21 cellular contexts compared by ENCODE assay signal in the genomic region with DNA sequence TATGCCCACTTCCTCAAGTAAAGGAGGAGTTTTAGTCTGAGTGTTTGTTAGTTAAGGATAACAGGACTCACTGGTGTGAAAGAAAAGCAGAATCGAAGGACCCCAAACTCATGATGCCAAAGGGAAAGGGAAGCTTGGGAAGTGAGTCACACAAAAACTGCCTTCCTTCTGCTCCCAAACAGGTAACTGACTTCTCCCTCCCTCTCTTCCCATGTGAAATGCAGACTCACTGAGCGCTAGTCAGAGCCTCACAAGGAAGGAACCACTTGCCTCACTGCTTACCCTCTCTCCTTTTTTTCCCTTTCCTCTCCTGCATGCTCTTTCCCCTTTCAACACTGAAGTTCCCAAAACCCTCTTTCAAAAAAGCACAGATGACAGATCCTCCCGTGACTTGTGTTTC. TPM values are rescaled to one million over a fixed set of nuclear protein-coding genes. Genes with fewer than 3 reads are reported as not detected.
DNase-seq lines count a peak whose midpoint lies in the region; ATAC-seq and TF ChIP-seq lines count a peak whose summit lies in the region.
"Had no signal": no experiment of that assay in that cellular context is flagged by ENCODE, and none has a peak within 500 bp of the region (broad histone marks: within the 10 kb centered on the region; RNA-seq: fewer than 3 reads in every experiment).

No MANE protein-coding gene starts in this region.

- H3K36me3 Mint-ChIP-seq in endodermal cell (ENCODE audit: low read depth) (no peaks in the 10 kb centered on the region), mesothelial cell of epicardium (no peaks in the 10 kb centered on the region)
- H3K36me3 Mint-ChIP-seq: memory B cell had no signal

- H3K9me3 Mint-ChIP-seq in endodermal cell = no peaks in the 10 kb centered on the region
- H3K9me3 Mint-ChIP-seq in mesothelial cell of epicardium = no peaks in the 10 kb centered on the region
- H3K9me3 Mint-ChIP-seq: memory B cell; neural crest cell; stimulated activated memory B cell treated with anti-CD40 and anti-IgM and Interleukin-4, amounts not matched to agents 10 μg/mL and 1 μg/mL and 100 μg/mL, for 72 hours had no signal

- intact Hi-C loops in left ventricle myocardium inferior (cut with micrococcal nuclease) = loop anchor here (10.0 kb wide), 1 partner anchor 60 kb away; no protein-coding TSS in a partner anchor
- intact Hi-C loops in left cardiac atrium (cut with DNase I) = no loop called here
- intact Hi-C loops in transverse colon (cut with DNase I; ENCODE audit: low total_unique reads) = loop anchor here (10.0 kb wide), 1 partner anchor 60 kb away; the partner anchor contains the start of genes FARS2 and LYRM4

- peak overlapping the region; percentile 22 for H3K27ac Mint-ChIP-seq in endodermal cell
- H3K27ac Mint-ChIP-seq in mesothelial cell of epicardium = peak overlapping the region; percentile 60
- H3K27ac Mint-ChIP-seq: memory B cell; stimulated activated memory B cell treated with anti-CD40 and anti-IgM and Interleukin-4, amounts not matched to agents 10 μg/mL and 1 μg/mL and 100 μg/mL, for 72 hours had no signal

- TF ChIP-seq CTCF in left ventricle myocardium inferior (IDR thresholded peaks at IDR 0.05; ENCODE audit: borderline replicate concordance) (no peak), endodermal cell (conservative IDR thresholded peaks at IDR 0.05) (no peak), mesothelial cell of epicardium (IDR thresholded peaks at IDR 0.05; ENCODE audit: unreplicated experiment) (no peak), transverse colon (IDR thresholded peaks at IDR 0.05) (no peak), GM20000 (IDR thresholded peaks at IDR 0.05; ENCODE audit: extremely low read depth, missing control alignments) (no peak)

- H3K27me3 Mint-ChIP-seq in endodermal cell (ENCODE audit: insufficient read depth) (no peaks in the 10 kb centered on the region), mesothelial cell of epicardium (ENCODE audit: low read depth) (no peaks in the 10 kb centered on the region)
- H3K27me3 Mint-ChIP-seq: memory B cell; stimulated activated memory B cell treated with anti-CD40 and anti-IgM and Interleukin-4, amounts not matched to agents 10 μg/mL and 1 μg/mL and 100 μg/mL, for 72 hours had no signal

- ATAC-seq in left cardiac atrium = no peak
- ATAC-seq: stimulated activated memory B cell treated with anti-CD40 and anti-IgM and Interleukin-4, amounts not matched to agents 10 μg/mL and 1 μg/mL and 100 μg/mL, for 72 hours had no signal

- TF ChIP-seq POLR2A in transverse colon (IDR thresholded peaks at IDR 0.05) = no peak

- H3K4me3 Mint-ChIP-seq in endodermal cell (no peak overlapping the region), mesothelial cell of epicardium (no peak overlapping the region)
- H3K4me3 Mint-ChIP-seq: memory B cell; stimulated activated memory B cell treated with anti-CD40 and anti-IgM and Interleukin-4, amounts not matched to agents 10 μg/mL and 1 μg/mL and 100 μg/mL, for 72 hours had no signal

- no peak for TF ChIP-seq EP300 in transverse colon (IDR thresholded peaks at IDR 0.05; ENCODE audit: low read depth)

- H3K4me1 ChIP-seq in left ventricle myocardium inferior = peaks cover 91% of the 10 kb centered on the region
- H3K4me1 ChIP-seq in endodermal cell (ENCODE audit: control insufficient read depth, insufficient read depth, low read length) = peaks cover 6% of the 10 kb centered on the region
- H3K4me1 ChIP-seq in transverse colon = peaks cover 6 to 26% (median 9%) of the 10 kb centered on the region in 4 donors

- H3K9ac ChIP-seq in endodermal cell (ENCODE audit: extremely low read depth, low read length, poor library complexity, severe bottlenecking) = no peak overlapping the region

- H3K36me3 ChIP-seq in left ventricle myocardium inferior (no peaks in the 10 kb centered on the region), endodermal cell (ENCODE audit: control insufficient read depth, insufficient read depth, low read length) (no peaks in the 10 kb centered on the region), transverse colon (no peaks in the 10 kb centered on the region)
- H3K36me3 ChIP-seq: upper lobe of right lung had no signal

- 87 to 89% methylated on average over 3 of the region's 3 CpGs for WGBS in endodermal cell (ENCODE audit: insufficient coverage in 1 of 2, insufficient read length in 1 of 2), 2 experiments
- WGBS in transverse colon (ENCODE audit: low coverage in 1 of 2), 2 donors = 93% methylated on average over 2 to 3 of the region's 3 CpGs

- H3K4me1 Mint-ChIP-seq in endodermal cell (peaks cover 19% of the 10 kb centered on the region), mesothelial cell of epicardium (peaks cover 58% of the 10 kb centered on the region)

- H3K4me3 ChIP-seq in left ventricle myocardium inferior = no peak overlapping the region
- no peak overlapping the region for H3K4me3 ChIP-seq in endodermal cell (ENCODE audit: low read length)
- no peak overlapping the region for H3K4me3 ChIP-seq in transverse colon
- H3K4me3 ChIP-seq: upper lobe of right lung had no signal

- no peaks in the 10 kb centered on the region for H3K27me3 ChIP-seq in left ventricle myocardium inferior (ENCODE audit: low read depth)
- no peaks in the 10 kb centered on the region for H3K27me3 ChIP-seq in endodermal cell (ENCODE audit: control insufficient read depth, insufficient read depth, low read length, poor library complexity, severe bottlenecking)
- H3K27me3 ChIP-seq in transverse colon = no peaks in the 10 kb centered on the region
- H3K27me3 ChIP-seq: upper lobe of right lung had no signal

- H3K27ac ChIP-seq in left ventricle myocardium inferior (replicated peaks) (peak overlapping the region; percentile 85), endodermal cell (ENCODE audit: low read depth, low read length) (no peak overlapping the region), transverse colon (peak overlapping the region in 3 of 4 donors; percentile 55 to 74 (median 57))
- H3K27ac ChIP-seq: upper lobe of right lung had no signal

- in situ Hi-C loops in transverse colon (cut with MboI; ENCODE audit: low pct_ligation_motif_present in 1 of 4, low pct_unique_long_range_greater_than_20kb in 1 of 4, low sequenced_read_pairs in 3 of 4) = no loop called here

- DNase-seq in left ventricle myocardium inferior = no peak
- no peak for DNase-seq in left cardiac atrium
- no peak for DNase-seq in endodermal cell
- DNase-seq in mesothelial cell of epicardium (ENCODE audit: low spot score in 2 of 2, unreplicated experiment in 2 of 2) = no peak
- DNase-seq in transverse colon = no peak
- DNase-seq in stimulated activated CD4-positive, alpha-beta T cell treated with anti-CD3 and anti-CD28 coated beads, Interleukin-4, amount 100 ng/mL, for 1 hour = no peak
- DNase-seq in GM20000 (ENCODE audit: low spot score) = no peak
- DNase-seq in NCI-H1694 (lab: John Stamatoyannopoulos, UW) = no peak
- DNase-seq: activated CD4-positive, alpha-beta T cell treated with anti-CD3 and anti-CD28 coated beads for 4 hours; activated CD8-positive, alpha-beta memory T cell treated with anti-CD3 and anti-CD28 coated beads, Interleukin-2, amount 50 U/mL, for 4 hours; activated gamma-delta T cell; DMS153; KG1; NCI-H1092 treated with DMSO at 0.1 percent for 48 hours; NCI-H69; stimulated activated CD4-positive, alpha-beta T cell treated with anti-CD3 and anti-CD28 coated beads, Interleukin-15, amount 100 ng/mL, for 24 hours; T1000; upper lobe of right lung had no signal

- no peaks in the 10 kb centered on the region for H3K9me3 ChIP-seq in left ventricle myocardium inferior (replicated peaks)
- no peaks in the 10 kb centered on the region for H3K9me3 ChIP-seq in endodermal cell (ENCODE audit: control insufficient read depth, low read length)
- H3K9me3 ChIP-seq in transverse colon = no peaks in the 10 kb centered on the region
- H3K9me3 ChIP-seq: upper lobe of right lung had no signal

RNA-seq across cellular contexts. Expression of gene LYRM4, which starts 56.4 kb away (rescaled TPM):
- total RNA-seq in left ventricle myocardium inferior = 28.5 TPM
- total RNA-seq in left cardiac atrium = 10 to 100 TPM; 19.2 to 21.7 TPM
- total RNA-seq in endodermal cell = 10 to 100 TPM; 32.1 to 44.3 TPM
- polyA plus RNA-seq in endodermal cell (2013, experiment 1 of 2) = 48.1 TPM
- polyA plus RNA-seq in endodermal cell (2013, experiment 2 of 2) = 41.4 TPM
- 35.5 to 40.6 TPM (median 37.4 TPM) in 3 replicates for total RNA-seq in mesothelial cell of epicardium
- 10 to 100 TPM in 1 of 4 donors, 1 to 10 TPM in 3; 3.0 to 14.0 (median 6.9) TPM for total RNA-seq in transverse colon

RNA-seq across cellular contexts. Expression of gene FARS2, which starts 57.0 kb away (rescaled TPM):
- total RNA-seq in left ventricle myocardium inferior = 16.7 TPM
- total RNA-seq in left cardiac atrium = 10 to 100 TPM; 14.6 to 16.4 TPM
- total RNA-seq in endodermal cell = 10 to 100 TPM; 16.2 to 18.3 TPM
- polyA plus RNA-seq in endodermal cell (2013, experiment 1 of 2) = 10.0 TPM
- polyA plus RNA-seq in endodermal cell (2013, experiment 2 of 2) = 8.9 TPM
- 19.8 to 20.1 TPM (median 19.9 TPM) in 3 replicates for total RNA-seq in mesothelial cell of epicardium
- total RNA-seq in transverse colon = 10 to 100 TPM in 3 of 4 donors, 1 to 10 TPM in 1; 2.6 to 21.9 (median 15.0) TPM

Comparison
In these comparisons a context has a peak if more than half of its experiments do, and no peak if none do; other contexts are left out.
1. intact Hi-C loops: an anchor here in left ventricle myocardium inferior (10.0 kb wide) and transverse colon (10.0 kb wide); none called in left cardiac atrium.